Comparison of ENCODE assay signal across 23 cellular contexts in the genomic region with DNA sequence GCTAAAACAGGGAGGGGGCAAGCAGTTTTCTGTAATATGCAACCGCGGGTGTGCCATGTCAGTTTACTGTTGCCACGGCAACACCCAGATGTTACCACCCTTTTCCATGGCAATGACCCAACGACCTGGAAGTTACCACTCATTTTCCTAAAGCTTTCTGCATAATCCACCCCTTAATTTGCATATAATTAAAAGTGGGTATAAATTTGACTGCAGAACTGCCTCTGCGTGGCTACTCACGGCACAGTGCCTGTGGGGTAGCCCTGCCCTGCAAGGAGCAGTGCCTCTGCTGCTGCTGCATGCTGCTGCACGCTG.
"Had no signal": no experiment of that assay in that cellular context is flagged by ENCODE, and none has a peak within 500 bp of the region (broad histone marks: within the 10 kb centered on the region; RNA-seq: fewer than 3 reads in every experiment).

No MANE protein-coding gene starts in this region.

- H3K27ac Mint-ChIP-seq: immature natural killer cell; memory B cell; naive thymus-derived CD4-positive, alpha-beta T cell; natural killer cell treated with Interleukin-12 subunit alpha and Interleukin-12 subunit beta and Interleukin-15 and Interleukin-18, amount 100 ng/mL, for 72 hours; progenitor cell of endocrine pancreas; stimulated activated naive B cell treated with anti-CD40 and anti-IgM and Interleukin-4, amounts not matched to agents 10 μg/mL and 1 μg/mL and 100 μg/mL, for 72 hours had no signal

- DNase-seq: hypothalamus; immature natural killer cell; kidney; left ventricle myocardium inferior; midbrain; mucosa of descending colon; naive thymus-derived CD4-positive, alpha-beta T cell; ovary; stimulated activated CD4-positive, alpha-beta T cell treated with anti-CD3 and anti-CD28 coated beads, Interleukin-12 subunit alpha, Interleukin-12 subunit beta, amount 100 ng/mL, for 4 hours; stimulated activated CD4-positive, alpha-beta T cell treated with anti-CD3 and anti-CD28 coated beads, Interleukin-15, amount 100 ng/mL, for 24 hours; stimulated activated CD4-positive, alpha-beta T cell treated with anti-CD3 and anti-CD28 coated beads, Interleukin-2, amount 100 ng/mL, for 24 hours; stimulated activated CD4-positive, alpha-beta T cell treated with anti-CD3 and anti-CD28 coated beads, Interleukin-4, amount 100 ng/mL, for 1 hour; stimulated activated naive B cell treated with anti-CD40 and anti-IgM and Interleukin-4, amounts not matched to agents 10 μg/mL and 1 μg/mL and 100 μg/mL, for 72 hours; stimulated activated naive CD8-positive, alpha-beta T cell treated with anti-CD3 and anti-CD28 coated beads, Interleukin-15, Interleukin-2, amounts not matched to agents 100 U/mL and 50 U/mL, for 24 hours; stomach; testis; thyroid gland; transverse colon; upper lobe of left lung had no signal

- H3K9me3 Mint-ChIP-seq: immature natural killer cell; memory B cell; naive thymus-derived CD4-positive, alpha-beta T cell; natural killer cell treated with Interleukin-12 subunit alpha and Interleukin-12 subunit beta and Interleukin-15 and Interleukin-18, amount 100 ng/mL, for 72 hours; stimulated activated naive B cell treated with anti-CD40 and anti-IgM and Interleukin-4, amounts not matched to agents 10 μg/mL and 1 μg/mL and 100 μg/mL, for 72 hours had no signal

- ATAC-seq: mucosa of descending colon; naive thymus-derived CD4-positive, alpha-beta T cell; natural killer cell treated with Interleukin-12 subunit alpha and Interleukin-12 subunit beta and Interleukin-15 and Interleukin-18, amount 100 ng/mL, for 72 hours; sciatic nerve; stimulated activated naive B cell treated with anti-CD40 and anti-IgM and Interleukin-4, amounts not matched to agents 10 μg/mL and 1 μg/mL and 100 μg/mL, for 72 hours; stimulated activated naive CD8-positive, alpha-beta T cell treated with anti-CD3 and anti-CD28 coated beads, Interleukin-15, Interleukin-2, amounts not matched to agents 100 U/mL and 50 U/mL, for 24 hours had no signal

- H3K4me3 Mint-ChIP-seq: immature natural killer cell; memory B cell; naive thymus-derived CD4-positive, alpha-beta T cell; natural killer cell treated with Interleukin-12 subunit alpha and Interleukin-12 subunit beta and Interleukin-15 and Interleukin-18, amount 100 ng/mL, for 72 hours; stimulated activated naive B cell treated with anti-CD40 and anti-IgM and Interleukin-4, amounts not matched to agents 10 μg/mL and 1 μg/mL and 100 μg/mL, for 72 hours had no signal

- H3K27me3 Mint-ChIP-seq: memory B cell; natural killer cell treated with Interleukin-12 subunit alpha and Interleukin-12 subunit beta and Interleukin-15 and Interleukin-18, amount 100 ng/mL, for 72 hours; stimulated activated naive B cell treated with anti-CD40 and anti-IgM and Interleukin-4, amounts not matched to agents 10 μg/mL and 1 μg/mL and 100 μg/mL, for 72 hours had no signal

- H3K4me1 Mint-ChIP-seq: immature natural killer cell had no signal

- H3K36me3 Mint-ChIP-seq: immature natural killer cell; natural killer cell treated with Interleukin-12 subunit alpha and Interleukin-12 subunit beta and Interleukin-15 and Interleukin-18, amount 100 ng/mL, for 72 hours had no signal
